ENCODE assay signal across 1 cellular context in the genomic region with DNA sequence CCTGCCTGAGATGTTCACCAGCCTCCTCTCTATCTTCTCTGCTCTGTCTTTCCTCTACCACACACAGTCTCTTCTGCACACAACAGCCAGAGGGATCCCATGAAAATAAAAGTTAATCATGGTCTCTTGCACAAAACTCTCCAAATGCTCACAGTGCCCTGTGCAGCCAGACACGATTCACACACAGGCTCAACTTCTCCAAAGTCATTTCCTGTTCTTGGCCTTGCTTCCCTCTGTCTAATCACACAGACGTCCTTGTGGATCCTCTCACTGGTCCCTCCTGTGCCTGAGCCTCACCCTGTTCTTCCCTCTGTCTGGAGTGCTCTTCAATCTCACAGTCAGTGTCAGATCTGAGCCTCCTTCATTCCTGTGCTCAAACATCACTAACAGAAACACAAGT.
TF ChIP-seq lines count a peak whose summit lies in the region.

No MANE protein-coding gene starts in this region.

TF ChIP-seq in HepG2, 621 proteins besides CTCF, POLR2A, EP300 and RAD21:
- TF ChIP-seq RBAK (CRISPR knock-in tag; IDR thresholded peaks at IDR 0.05): no peak
- no peak for TF ChIP-seq ZFP36 (IDR thresholded peaks at IDR 0.05; ENCODE audit: borderline replicate concordance, low read depth, low read length, partially characterized antibody)
- no peak for TF ChIP-seq IKZF1 (IDR thresholded peaks at IDR 0.05)
- no peak for TF ChIP-seq ZNF160 (CRISPR knock-in tag; IDR thresholded peaks at IDR 0.05)
- no peak for TF ChIP-seq CBX2 (IDR thresholded peaks at IDR 0.05; ENCODE audit: low read depth, low read length)
- TF ChIP-seq CBX2 (CRISPR knock-in tag; IDR thresholded peaks at IDR 0.05; ENCODE audit: low read depth): no peak
- no peak for TF ChIP-seq RBFOX2 (IDR thresholded peaks at IDR 0.05; ENCODE audit: low read depth, low read length)
- no peak for TF ChIP-seq ZBTB8A (CRISPR knock-in tag; IDR thresholded peaks at IDR 0.05; ENCODE audit: borderline replicate concordance, low read depth)
- TF ChIP-seq KAT8 (CRISPR knock-in tag; IDR thresholded peaks at IDR 0.05): no peak
- TF ChIP-seq, protein P1, sequence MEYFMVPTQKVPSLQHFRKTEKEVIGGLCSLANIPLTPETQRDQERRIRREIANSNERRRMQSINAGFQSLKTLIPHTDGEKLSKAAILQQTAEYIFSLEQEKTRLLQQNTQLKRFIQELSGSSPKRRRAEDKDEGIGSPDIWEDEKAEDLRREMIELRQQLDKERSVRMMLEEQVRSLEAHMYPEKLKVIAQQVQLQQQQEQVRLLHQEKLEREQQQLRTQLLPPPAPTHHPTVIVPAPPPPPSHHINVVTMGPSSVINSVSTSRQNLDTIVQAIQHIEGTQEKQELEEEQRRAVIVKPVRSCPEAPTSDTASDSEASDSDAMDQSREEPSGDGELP (IDR thresholded peaks at IDR 0.05; ENCODE audit: borderline replicate concordance, low read depth): no peak
- TF ChIP-seq, protein P2, sequence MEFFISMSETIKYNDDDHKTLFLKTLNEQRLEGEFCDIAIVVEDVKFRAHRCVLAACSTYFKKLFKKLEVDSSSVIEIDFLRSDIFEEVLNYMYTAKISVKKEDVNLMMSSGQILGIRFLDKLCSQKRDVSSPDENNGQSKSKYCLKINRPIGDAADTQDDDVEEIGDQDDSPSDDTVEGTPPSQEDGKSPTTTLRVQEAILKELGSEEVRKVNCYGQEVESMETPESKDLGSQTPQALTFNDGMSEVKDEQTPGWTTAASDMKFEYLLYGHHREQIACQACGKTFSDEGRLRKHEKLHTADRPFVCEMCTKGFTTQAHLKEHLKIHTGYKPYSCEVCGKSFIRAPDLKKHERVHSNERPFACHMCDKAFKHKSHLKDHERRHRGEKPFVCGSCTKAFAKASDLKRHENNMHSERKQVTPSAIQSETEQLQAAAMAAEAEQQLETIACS (CRISPR knock-in tag; IDR thresholded peaks at IDR 0.05): no peak
- TF ChIP-seq TRIM24 (CRISPR knock-in tag; IDR thresholded peaks at IDR 0.05): no peak
- TF ChIP-seq ZNF333 (CRISPR knock-in tag; IDR thresholded peaks at IDR 0.05; ENCODE audit: borderline replicate concordance): no peak
